18 cellular contexts compared by ENCODE assay signal in genomic region chr17:6841780-6842179, GRCh38. TPM values are rescaled to one million over a fixed set of nuclear protein-coding genes. Genes with fewer than 3 reads are reported as not detected.
"Had no signal": no experiment of that assay in that cellular context is flagged by ENCODE, and none has a peak within 500 bp of the region (broad histone marks: within the 10 kb centered on the region; RNA-seq: fewer than 3 reads in every experiment).

No MANE protein-coding gene starts in this region.

RNA-seq across cellular contexts. Expression of gene TEKT1, which starts 10.3 kb away (rescaled TPM):
- total RNA-seq: activated B cell treated with CpG ODN at 0.5 μM for 24 hours; activated CD4-positive, alpha-beta memory T cell treated with anti-CD3 and anti-CD28 coated beads for 36 hours; activated CD4-positive, alpha-beta T cell treated with anti-CD3 and anti-CD28 coated beads, Interleukin-2, amount 10 ng/mL, durations not matched to agents 24 days and 14 days; activated CD8-positive, alpha-beta memory T cell treated with anti-CD3 and anti-CD28 coated beads for 36 hours; activated CD8-positive, alpha-beta T cell treated with anti-CD3 and anti-CD28 coated beads for 36 hours; activated naive CD4-positive, alpha-beta T cell treated with anti-CD3 and anti-CD28 coated beads for 36 hours; activated naive CD4-positive, alpha-beta T cell treated with anti-CD3 and anti-CD28 coated beads, Interleukin-2, amount 50 U/mL, for 72 hours; activated naive CD8-positive, alpha-beta T cell treated with anti-CD3 and anti-CD28 coated beads for 36 hours; activated T-cell treated with anti-CD3 and anti-CD28 coated beads, Interleukin-2, amount 50 U/mL, for 4 hours; activated T-cell treated with anti-CD3 and anti-CD28 coated beads, Interleukin-2, amount 50 U/mL, for 72 hours; activated T-helper 1 cell treated with anti-CD3 and anti-CD28 coated beads, Interleukin-12 subunit alpha, Interleukin-12 subunit beta, Interleukin-2, Interleukin-4 antibody, amounts not matched to agents 30 ng/mL and 10 ng/mL and 1 ng/mL, durations not matched to agents 14 hours and 24 hours and 36 hours; activated T-helper 17 cell treated with anti-CD3 and anti-CD28 coated beads, Interleukin-2, amount 50 U/mL, for 72 hours; aorta; astrocyte; body of pancreas; breast epithelium; cardiac muscle cell; chondrocyte had no signal
- polyA plus RNA-seq: aorta, cardiac muscle cell had no signal
